11 cellular contexts compared by ENCODE assay signal in genomic region chr9:121819511-121820231, GRCh38.
DNase-seq lines count a peak whose midpoint lies in the region; ATAC-seq, FAIRE-seq and TF ChIP-seq lines count a peak whose summit lies in the region.
"Had no signal": no experiment of that assay in that cellular context is flagged by ENCODE, and none has a peak within 500 bp of the region (broad histone marks: within the 10 kb centered on the region; RNA-seq: fewer than 3 reads in every experiment).

No MANE protein-coding gene starts in this region.

- FAIRE-seq in small intestine (lab: Jason Lieb, UNC) = no peak
- FAIRE-seq: A204.1 had no signal

- no peak overlapping the region for H3K4me3 ChIP-seq in epithelial cell of esophagus (ENCODE audit: low read length)
- H3K4me3 ChIP-seq in small intestine (ENCODE audit: low read depth in 1 of 2, low read length in 2 of 2) = no peak overlapping the region
- H3K4me3 ChIP-seq in transverse colon = no peak overlapping the region

- H3K27ac ChIP-seq in small intestine (ENCODE audit: low read depth in 1 of 2, low read length in 1 of 2) = no peak overlapping the region
- no peak overlapping the region for H3K27ac ChIP-seq in transverse colon

- peak; percentile 9 for DNase-seq in NCI-H1436 (lab: John Stamatoyannopoulos, UW)
- DNase-seq in NCI-H1436 treated with DMSO at 0.1 percent for 48 hours (lab: John Stamatoyannopoulos, UW) = no peak
- DNase-seq in NOMO-1 (lab: John Stamatoyannopoulos, UW; ENCODE audit: unreplicated experiment in 2 of 2) = peak; percentile 34 to 64
- peak; percentile 79 for DNase-seq in epithelial cell of esophagus (ENCODE audit: low read depth)
- DNase-seq in small intestine = peak; percentile 20
- DNase-seq in transverse colon = no peak
- DNase-seq in GM13976 (ENCODE audit: low spot score) = no peak
- DNase-seq: activated T-cell treated with anti-CD3 and anti-CD28 coated beads, Interleukin-2, amount 50 U/mL, for 1 hour; Right ventricle myocardium superior had no signal

- ATAC-seq in GM21529 (IDR thresholded peaks at IDR 0.05; ENCODE audit: unreplicated experiment) = no peak

- in situ Hi-C loops in transverse colon (cut with MboI; ENCODE audit: low pct_ligation_motif_present in 1 of 4, low pct_unique_long_range_greater_than_20kb in 1 of 4, low sequenced_read_pairs in 3 of 4) = loop anchor here in 1 of 4 donors (25.0 kb wide), 1 partner anchor 168 kb away; no protein-coding TSS in a partner anchor
- in situ Hi-C loops in GM13976 (cut with MboI; ENCODE audit: low sequenced_read_pairs, unreplicated experiment) = no loop called here

- intact Hi-C loops in transverse colon (cut with DNase I; ENCODE audit: low total_unique reads) = no loop called here

- H3K4me1 ChIP-seq in small intestine (ENCODE audit: control insufficient read depth in 2 of 2, insufficient read depth in 1 of 2, low read depth in 1 of 2, low read length in 1 of 2) (no peaks in the 10 kb centered on the region), transverse colon (peaks cover 0 to 9% (median 0%) of the 10 kb centered on the region in 4 donors)

- H3K36me3 ChIP-seq in small intestine (ENCODE audit: control insufficient read depth in 2 of 2, insufficient read depth in 2 of 2, low read length in 2 of 2) = no peaks in the 10 kb centered on the region
- no peaks in the 10 kb centered on the region for H3K36me3 ChIP-seq in transverse colon

- no peak for TF ChIP-seq POLR2A in transverse colon (IDR thresholded peaks at IDR 0.05)

- TF ChIP-seq EP300 in transverse colon (IDR thresholded peaks at IDR 0.05; ENCODE audit: low read depth) = no peak

- no peaks in the 10 kb centered on the region for H3K9me3 ChIP-seq in small intestine (ENCODE audit: control insufficient read depth, low read depth)
- H3K9me3 ChIP-seq in transverse colon = no peaks in the 10 kb centered on the region

- TF ChIP-seq CTCF in epithelial cell of esophagus (IDR thresholded peaks at IDR 0.05; ENCODE audit: insufficient read depth, low read depth, low read length, missing control alignments) (no peak), transverse colon (IDR thresholded peaks at IDR 0.05) (no peak), GM13976 (IDR thresholded peaks at IDR 0.05; ENCODE audit: borderline replicate concordance, control extremely low read depth, extremely low read depth, insufficient read depth, missing control alignments) (no peak)

- WGBS in small intestine, 3 donors = 15 to 27% (median 26%) methylated on average over 19 of the region's 19 CpGs
- WGBS in transverse colon (ENCODE audit: low coverage in 1 of 2), 2 donors = 20 to 31% methylated on average over 4 to 19 of the region's 19 CpGs

- H3K27me3 ChIP-seq in small intestine (ENCODE audit: control insufficient read depth in 2 of 2, insufficient read depth in 2 of 2, low read length in 2 of 2) (no peaks in the 10 kb centered on the region), transverse colon (no peaks in the 10 kb centered on the region)

Comparison
In these comparisons a context has a peak if more than half of its experiments do, and no peak if none do; other contexts are left out.
1. DNase-seq: peak in NCI-H1436 (single experiment), NOMO-1 (2 of 2), epithelial cell of esophagus (single experiment) and small intestine (single experiment); none in NCI-H1436 treated with DMSO at 0.1 percent for 48 hours (single experiment), transverse colon (single experiment) and GM13976 (single experiment).